In genomic region chr3:128282392-128283196, GRCh38 we compare ENCODE assay signal across 1 cellular context.
TF ChIP-seq lines count a peak whose summit lies in the region.

No MANE protein-coding gene starts in this region.

TF ChIP-seq in GM23338, 12 proteins besides CTCF, POLR2A, EP300 and RAD21 (continued from another document):
- TF ChIP-seq ZNF462 (CRISPR knock-in tag; IDR thresholded peaks at IDR 0.05) (no peak), ZNF331 (CRISPR knock-in tag; IDR thresholded peaks at IDR 0.05; ENCODE audit: low read depth) (no peak), NANOG (IDR thresholded peaks at IDR 0.05; ENCODE audit: borderline replicate concordance) (no peak), CREB1 (CRISPR knock-in tag; IDR thresholded peaks at IDR 0.05; ENCODE audit: low read depth) (no peak), ETS1 (IDR thresholded peaks at IDR 0.05) (no peak)
